8 cellular contexts compared by ENCODE assay signal in the genomic region with DNA sequence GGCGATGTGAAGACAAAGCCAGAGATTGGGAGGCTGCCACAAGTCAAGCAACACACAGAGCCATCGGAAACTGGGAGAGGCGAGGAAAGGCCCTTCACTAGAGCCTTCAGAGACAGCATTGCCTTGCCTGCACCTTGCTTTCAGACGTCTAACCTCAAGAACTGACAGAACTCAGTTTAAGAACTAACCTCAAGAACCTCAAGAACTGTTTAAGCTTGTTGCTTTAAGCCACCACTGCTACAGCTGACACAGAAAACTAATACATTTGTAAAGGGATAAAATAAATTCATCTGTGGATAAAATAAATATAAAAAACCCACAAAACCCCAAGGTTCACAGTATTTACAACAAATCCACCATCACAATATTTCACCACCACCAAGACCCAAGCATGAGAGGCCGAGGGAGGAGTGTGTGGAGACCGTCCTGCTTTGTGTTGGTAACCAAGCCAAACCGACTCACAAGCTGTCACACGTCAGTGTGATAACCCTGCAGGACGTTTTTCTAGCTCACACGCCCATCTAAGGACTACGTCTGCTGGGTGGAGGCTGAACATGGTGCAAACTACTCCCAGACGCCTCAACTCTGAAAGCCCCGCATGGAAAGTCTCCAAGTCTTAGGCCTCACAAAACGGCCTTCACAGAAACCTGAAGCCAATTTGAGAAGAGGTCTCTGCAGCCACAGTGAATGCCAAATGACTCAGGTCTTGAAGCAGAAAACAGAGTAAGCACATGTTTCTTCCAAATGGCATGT.
DNase-seq lines count a peak whose midpoint lies in the region; ATAC-seq, FAIRE-seq and TF ChIP-seq lines count a peak whose summit lies in the region.

No MANE protein-coding gene starts in this region.

- peaks cover 90% of the 10 kb centered on the region for H3K4me1 Mint-ChIP-seq in activated naive CD4-positive, alpha-beta T cell treated with anti-CD3 and anti-CD28 coated beads for 36 hours (ENCODE audit: low read depth)

- TF ChIP-seq POLR2A in right lobe of liver (IDR thresholded peaks at IDR 0.05) (no peak), HepG2 (IDR thresholded peaks at IDR 0.05; ENCODE audit: insufficient read depth in 1 of 2, low read depth in 2 of 2, low read length in 2 of 2) (no peak)

- H4K20me1 ChIP-seq in HepG2 (ENCODE audit: insufficient read depth, low read length) = no peaks in the 10 kb centered on the region
- no peaks in the 10 kb centered on the region for H4K20me1 ChIP-seq in keratinocyte (ENCODE audit: control insufficient read depth, extremely low read depth, insufficient read depth, low read length)

- H3K4me3 ChIP-seq in right lobe of liver (no peak overlapping the region), HepG2 (replicated peaks in 1 of 3; ENCODE audit: insufficient read depth in 1 of 3, low read depth in 2 of 3, low read length in 3 of 3) (no peak overlapping the region), keratinocyte (ENCODE audit: control insufficient read depth in 2 of 3, extremely low read depth in 1 of 3, insufficient read depth in 2 of 3, low read depth in 1 of 3, low read length in 3 of 3) (no peak overlapping the region)

- H3K9ac ChIP-seq in HepG2 (ENCODE audit: insufficient read depth, low read depth, low read length) = no peak overlapping the region
- peak overlapping the region; percentile 9 for H3K9ac ChIP-seq in keratinocyte (ENCODE audit: control insufficient read depth, extremely low read depth, insufficient read depth, low read length)

- CTCF ChIA-PET in HepG2 (lab: Yijun Ruan, JAX; ENCODE audit: low intra/inter-chr PET ratio, low total read pairs) = no interaction called here
- CTCF ChIA-PET in activated naive CD4-positive, alpha-beta T cell treated with anti-CD3 and anti-CD28 coated beads for 36 hours (lab: Charles Lee) = interaction anchor here (0.7 to 18.2 kb wide), 9 partner anchors 11 to 281 kb away, joined by 3 to 307 read pairs (median 4); a partner anchor contains a TSS

- 52% methylated on average over 8 of the region's 14 CpGs for WGBS in right lobe of liver (ENCODE audit: insufficient coverage, low coverage, low lambda C conversion rate, missing lambda C conversion rate)
- 71% methylated on average over 14 of the region's 14 CpGs for WGBS in HepG2 (ENCODE audit: low lambda C conversion rate)

- H3K27me3 ChIP-seq in right lobe of liver (no peaks in the 10 kb centered on the region), HepG2 (ENCODE audit: control insufficient read depth in 1 of 2, insufficient read depth in 2 of 2, low read length in 2 of 2) (no peaks in the 10 kb centered on the region), keratinocyte (ENCODE audit: control insufficient read depth, extremely low read depth, insufficient read depth, low read length) (no peaks in the 10 kb centered on the region)

- H3K4me2 ChIP-seq in HepG2 (ENCODE audit: low read depth, low read length) (no peak overlapping the region), keratinocyte (ENCODE audit: control insufficient read depth, extremely low read depth, insufficient read depth, low read depth, low read length) (peak overlapping the region; percentile 30)

- no peaks in the 10 kb centered on the region for H3K36me3 Mint-ChIP-seq in activated naive CD4-positive, alpha-beta T cell treated with anti-CD3 and anti-CD28 coated beads for 36 hours (ENCODE audit: low read depth)

- no peaks in the 10 kb centered on the region for H3K27me3 Mint-ChIP-seq in activated naive CD4-positive, alpha-beta T cell treated with anti-CD3 and anti-CD28 coated beads for 36 hours (ENCODE audit: low read depth)

- POLR2A ChIA-PET in HepG2 (lab: Yijun Ruan, JAX) = no interaction called here

- H3K27ac Mint-ChIP-seq in activated naive CD4-positive, alpha-beta T cell treated with anti-CD3 and anti-CD28 coated beads for 36 hours = peak overlapping the region; percentile 95

- H3K79me2 ChIP-seq in HepG2 (ENCODE audit: insufficient read depth, low read length) (no peaks in the 10 kb centered on the region), keratinocyte (ENCODE audit: control insufficient read depth, insufficient read depth, low read length) (no peaks in the 10 kb centered on the region)

- no peak overlapping the region for H3K27ac ChIP-seq in right lobe of liver
- H3K27ac ChIP-seq in HepG2 (ENCODE audit: extremely low read length, insufficient read depth, low read length) = no peak overlapping the region
- H3K27ac ChIP-seq in keratinocyte (ENCODE audit: control insufficient read depth, insufficient read depth, low read length) = no peak overlapping the region

- H2AFZ ChIP-seq in HepG2 (ENCODE audit: low read length) = no peak overlapping the region
- peak overlapping the region; percentile 18 for H2AFZ ChIP-seq in keratinocyte (ENCODE audit: control insufficient read depth, low read length)

- DNase-seq in right lobe of liver (no peak), HepG2 (ENCODE audit: low spot score) (no peak), keratinocyte (ENCODE audit: low read depth, low spot score) (no peak), NCI-H2107 (lab: John Stamatoyannopoulos, UW) (no peak)
- peak; percentile 87 for DNase-seq in activated naive CD4-positive, alpha-beta T cell treated with anti-CD3 and anti-CD28 coated beads for 36 hours
- DNase-seq in stimulated activated CD8-positive, alpha-beta memory T cell treated with anti-CD3 and anti-CD28 coated beads, Interleukin-7, amount 100 ng/mL, for 24 hours (ENCODE audit: low read depth) = peak; percentile 33

- intact Hi-C loops in right lobe of liver (cut with DNase I) = loop anchor here in 1 of 2 donors (10.0 kb wide), 3 partner anchors 66 to 244 kb away; no protein-coding TSS in a partner anchor
- intact Hi-C loops in HepG2 (cut with micrococcal nuclease; ENCODE audit: unreplicated experiment) = no loop called here
- intact Hi-C loops in activated naive CD4-positive, alpha-beta T cell treated with anti-CD3 and anti-CD28 coated beads for 36 hours (cut with micrococcal nuclease) = loop anchor here (1.0 to 5.0 kb wide), 6 partner anchors 15 to 859 kb away; a partner anchor contains a TSS

- ATAC-seq in right lobe of liver (peak; percentile 36 to 65 (median 54)), HepG2 (no peak), HG02840 (IDR thresholded peaks at IDR 0.05; ENCODE audit: low FRiP score, unreplicated experiment) (no peak), HG03378 (IDR thresholded peaks at IDR 0.05; ENCODE audit: unreplicated experiment) (no peak)

- H3K36me3 ChIP-seq in right lobe of liver (peaks cover 0 to 22% (median 4%) of the 10 kb centered on the region in 4 donors), HepG2 (replicated peaks in 1 of 2; ENCODE audit: control insufficient read depth in 1 of 2, insufficient read depth in 2 of 2, low read length in 2 of 2) (no peaks in the 10 kb centered on the region), keratinocyte (ENCODE audit: control insufficient read depth in 2 of 2, extremely low read depth in 1 of 2, insufficient read depth in 2 of 2, low read length in 2 of 2) (peaks cover 0 to 2% of the 10 kb centered on the region in 2 experiments)

- TF ChIP-seq RAD21 in HepG2 (CRISPR knock-in tag; IDR thresholded peaks at IDR 0.05) = no peak

- peak overlapping the region; percentile 69 for H3K4me3 Mint-ChIP-seq in activated naive CD4-positive, alpha-beta T cell treated with anti-CD3 and anti-CD28 coated beads for 36 hours

- TF ChIP-seq EP300 in HepG2 (IDR thresholded peaks at IDR 0.05; ENCODE audit: low read depth in 2 of 2, low read length in 2 of 2) (no peak), HepG2 (CRISPR knock-in tag; IDR thresholded peaks at IDR 0.05; ENCODE audit: borderline replicate concordance) (no peak)

- H3K4me1 ChIP-seq in right lobe of liver = no peaks in the 10 kb centered on the region
- H3K4me1 ChIP-seq in HepG2 (ENCODE audit: insufficient read depth, low read length) = peaks cover 13% of the 10 kb centered on the region
- H3K4me1 ChIP-seq in keratinocyte (ENCODE audit: control insufficient read depth, extremely low read depth, insufficient read depth, low read length) = peaks cover 36% of the 10 kb centered on the region

- no peaks in the 10 kb centered on the region for H3K9me1 ChIP-seq in keratinocyte (ENCODE audit: control insufficient read depth, extremely low read depth, insufficient read depth, low read length)

- in situ Hi-C loops in HepG2 (cut with HindIII; ENCODE audit: extremely low pct_ligation_motif_present, low pct_unique_long_range_greater_than_20kb) = no loop called here

- H3K9me3 Mint-ChIP-seq in activated naive CD4-positive, alpha-beta T cell treated with anti-CD3 and anti-CD28 coated beads for 36 hours = peaks cover 4% of the 10 kb centered on the region

- dilution Hi-C loops in keratinocyte (cut with MboI; ENCODE audit: extremely low pct_ligation_motif_present, low sequenced_read_pairs) = no loop called here

- H3K9me3 ChIP-seq in right lobe of liver = no peaks in the 10 kb centered on the region
- no peaks in the 10 kb centered on the region for H3K9me3 ChIP-seq in HepG2 (ENCODE audit: low read length)
- no peaks in the 10 kb centered on the region for H3K9me3 ChIP-seq in keratinocyte (ENCODE audit: control insufficient read depth, low read depth, low read length)

- FAIRE-seq in HepG2 (lab: Jason Lieb, UNC) (no peak), keratinocyte (lab: Jason Lieb, UNC) (peak; percentile 79)

- no peak for TF ChIP-seq CTCF in right lobe of liver (IDR thresholded peaks at IDR 0.05)
- no peak for TF ChIP-seq CTCF in HepG2 (CRISPR knock-in tag; IDR thresholded peaks at IDR 0.05)
- TF ChIP-seq CTCF in keratinocyte (optimal IDR thresholded peaks at IDR 0.05 in 1 of 3, IDR thresholded peaks at IDR 0.05 in 1 of 3, conservative IDR thresholded peaks at IDR 0.05 in 1 of 3; ENCODE audit: extremely low read depth in 1 of 3, insufficient read depth in 2 of 3, low read length in 3 of 3) = no peak

- no TSS peak for BruUV-seq in HepG2 (replicated peaks; lab: Mats Ljungman, UMichigan)

TF ChIP-seq in HepG2, 621 proteins besides CTCF, POLR2A, EP300 and RAD21 (continues in another document):
- TF ChIP-seq, protein P1, sequence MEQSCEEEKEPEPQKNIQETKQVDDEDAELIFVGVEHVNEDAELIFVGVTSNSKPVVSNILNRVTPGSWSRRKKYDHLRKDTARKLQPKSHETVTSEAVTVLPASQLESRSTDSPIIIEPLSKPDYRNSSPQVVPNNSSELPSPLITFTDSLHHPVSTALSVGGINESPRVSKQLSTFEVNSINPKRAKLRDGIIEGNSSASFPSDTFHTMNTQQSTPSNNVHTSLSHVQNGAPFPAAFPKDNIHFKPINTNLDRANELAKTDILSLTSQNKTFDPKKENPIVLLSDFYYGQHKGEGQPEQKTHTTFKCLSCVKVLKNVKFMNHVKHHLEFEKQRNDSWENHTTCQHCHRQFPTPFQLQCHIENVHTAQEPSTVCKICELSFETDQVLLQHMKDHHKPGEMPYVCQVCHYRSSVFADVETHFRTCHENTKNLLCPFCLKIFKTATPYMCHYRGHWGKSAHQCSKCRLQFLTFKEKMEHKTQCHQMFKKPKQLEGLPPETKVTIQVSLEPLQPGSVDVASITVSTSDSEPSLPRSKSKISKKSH (CRISPR knock-in tag; IDR thresholded peaks at IDR 0.05; ENCODE audit: borderline replicate concordance) = no peak
- no peak for TF ChIP-seq ZFAT (CRISPR knock-in tag; conservative IDR thresholded peaks at IDR 0.05)
- TF ChIP-seq, protein P2, sequence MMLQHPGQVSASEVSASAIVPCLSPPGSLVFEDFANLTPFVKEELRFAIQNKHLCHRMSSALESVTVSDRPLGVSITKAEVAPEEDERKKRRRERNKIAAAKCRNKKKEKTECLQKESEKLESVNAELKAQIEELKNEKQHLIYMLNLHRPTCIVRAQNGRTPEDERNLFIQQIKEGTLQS (CRISPR knock-in tag; IDR thresholded peaks at IDR 0.05) = no peak

Comparison
In these comparisons a context has a peak if more than half of its experiments do, and no peak if none do; other contexts are left out.
1. ATAC-seq: peak in right lobe of liver (4 of 4); none in HepG2 (single experiment), HG02840 (single experiment) and HG03378 (single experiment).
2. DNase-seq: peak in activated naive CD4-positive, alpha-beta T cell treated with anti-CD3 and anti-CD28 coated beads for 36 hours (single experiment) and stimulated activated CD8-positive, alpha-beta memory T cell treated with anti-CD3 and anti-CD28 coated beads, Interleukin-7, amount 100 ng/mL, for 24 hours (single experiment); none in right lobe of liver (0 of 3), HepG2 (single experiment), keratinocyte (single experiment) and NCI-H2107 (single experiment).